Comparison of ENCODE assay signal across 8 cellular contexts in genomic region chr5:7754997-7755596, GRCh38.
DNase-seq lines count a peak whose midpoint lies in the region; ATAC-seq and TF ChIP-seq lines count a peak whose summit lies in the region.

No MANE protein-coding gene starts in this region.

- H3K4me3 ChIP-seq in RWPE2 (ENCODE audit: severe bottlenecking) (no peak overlapping the region), coronary artery (no peak overlapping the region)

- H3K36me3 Mint-ChIP-seq in activated CD4-positive, alpha-beta T cell treated with anti-CD3 and anti-CD28 coated beads for 36 hours (ENCODE audit: low read depth): no peaks in the 10 kb centered on the region

- TF ChIP-seq CTCF in RWPE2 (IDR thresholded peaks at IDR 0.05; ENCODE audit: poor library complexity, severe bottlenecking) (peak; percentile 91), coronary artery (IDR thresholded peaks at IDR 0.05) (peak; percentile 37)

- no peak overlapping the region for H3K4me3 Mint-ChIP-seq in activated CD4-positive, alpha-beta T cell treated with anti-CD3 and anti-CD28 coated beads for 36 hours

- H3K9me3 Mint-ChIP-seq in activated CD4-positive, alpha-beta T cell treated with anti-CD3 and anti-CD28 coated beads for 36 hours (ENCODE audit: low read depth): no peaks in the 10 kb centered on the region

- POLR2A ChIA-PET in activated CD4-positive, alpha-beta T cell treated with anti-CD3 and anti-CD28 coated beads for 36 hours (lab: Charles Lee): no interaction called here

- H3K36me3 ChIP-seq in RWPE2 (ENCODE audit: low read depth): no peaks in the 10 kb centered on the region

- H3K4me1 ChIP-seq in RWPE2 (ENCODE audit: insufficient read depth, poor library complexity, severe bottlenecking): no peaks in the 10 kb centered on the region

- peak; percentile 74 for DNase-seq in activated CD4-positive, alpha-beta T cell treated with anti-CD3 and anti-CD28 coated beads for 36 hours
- DNase-seq in activated CD4-positive, alpha-beta T cell treated with anti-CD3 and anti-CD28 coated beads, Interleukin-2, amount 50 U/mL, for 4 hours: no peak
- peak; percentile 2 to 4 for DNase-seq in Kasumi-1 (lab: John Stamatoyannopoulos, UW)
- no peak for DNase-seq in RWPE2 (ENCODE audit: low spot score)
- no peak for DNase-seq in coronary artery (ENCODE audit: low spot score)
- peak; percentile 32 for DNase-seq in mucosa of gallbladder (ENCODE audit: low spot score)
- no peak for DNase-seq in 8988T

- H3K27ac ChIP-seq in RWPE2 (ENCODE audit: poor library complexity, severe bottlenecking): no peak overlapping the region
- no peak overlapping the region for H3K27ac ChIP-seq in coronary artery

- H3K27me3 ChIP-seq in RWPE2 (ENCODE audit: insufficient read depth, poor library complexity, severe bottlenecking): peaks cover 24% of the 10 kb centered on the region

- CTCF ChIA-PET in activated CD4-positive, alpha-beta T cell treated with anti-CD3 and anti-CD28 coated beads for 36 hours (lab: Charles Lee): interaction anchor here (0.7 to 1.9 kb wide), 4 partner anchors 10 to 989 kb away, joined by 3 to 7 read pairs (median 3); no protein-coding TSS in a partner anchor

- ATAC-seq in activated CD4-positive, alpha-beta T cell treated with anti-CD3 and anti-CD28 coated beads for 36 hours: peak; percentile 61
- ATAC-seq in GM21717 (IDR thresholded peaks at IDR 0.05; ENCODE audit: unreplicated experiment) (peak; percentile 84), RWPE2 (ENCODE audit: low read depth) (peak; percentile 90)

- intact Hi-C loops in activated CD4-positive, alpha-beta T cell treated with anti-CD3 and anti-CD28 coated beads for 36 hours (cut with DNase I, micrococcal nuclease): loop anchor here in 1 of 2 experiments (2.0 to 5.0 kb wide), 2 partner anchors 102 to 494 kb away; no protein-coding TSS in a partner anchor

- peaks cover 29% of the 10 kb centered on the region for H3K27me3 Mint-ChIP-seq in activated CD4-positive, alpha-beta T cell treated with anti-CD3 and anti-CD28 coated beads for 36 hours

- H3K4me1 Mint-ChIP-seq in activated CD4-positive, alpha-beta T cell treated with anti-CD3 and anti-CD28 coated beads for 36 hours: no peaks in the 10 kb centered on the region

- no peak overlapping the region for H3K27ac Mint-ChIP-seq in activated CD4-positive, alpha-beta T cell treated with anti-CD3 and anti-CD28 coated beads for 36 hours

- no peaks in the 10 kb centered on the region for H3K9me3 ChIP-seq in RWPE2 (ENCODE audit: severe bottlenecking)

Comparison
In these comparisons a context has a peak if more than half of its experiments do, and no peak if none do; other contexts are left out.
1. DNase-seq: peak in activated CD4-positive, alpha-beta T cell treated with anti-CD3 and anti-CD28 coated beads for 36 hours (single experiment), Kasumi-1 (2 of 2) and mucosa of gallbladder (single experiment); none in activated CD4-positive, alpha-beta T cell treated with anti-CD3 and anti-CD28 coated beads, Interleukin-2, amount 50 U/mL, for 4 hours (0 of 2), RWPE2 (single experiment), coronary artery (single experiment) and 8988T (single experiment).
2. Peak in every context shown above with its lines, with median percentiles within 50 percentile points of each other: ATAC-seq.